Comparison of ENCODE assay signal across 21 cellular contexts in the genomic region with DNA sequence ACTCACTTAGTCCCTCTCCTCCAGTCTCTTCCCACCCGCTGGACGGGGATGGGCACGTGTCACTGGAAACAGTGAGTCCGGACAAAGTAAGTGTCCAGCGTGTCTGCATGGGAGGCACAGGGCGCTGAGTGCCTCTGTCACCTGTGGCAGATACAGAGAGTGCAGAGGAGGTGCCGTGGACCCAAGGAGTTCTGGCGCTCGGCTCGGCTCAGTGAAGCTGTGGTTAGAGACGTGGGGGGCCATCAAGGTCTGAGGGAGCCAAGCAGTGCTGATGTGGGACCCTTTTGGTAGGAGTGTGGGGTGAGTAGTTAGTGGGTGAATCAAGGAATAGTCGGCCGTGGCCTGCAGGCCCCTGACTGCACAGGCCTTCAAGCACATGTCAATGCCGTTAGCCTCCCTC. TPM values are rescaled to one million over a fixed set of nuclear protein-coding genes. Genes with fewer than 3 reads are reported as not detected.
A peak's percentile ranks its signal among the peaks of the same experiment; 100 is the strongest.
DNase-seq lines count a peak whose midpoint lies in the region; ATAC-seq and TF ChIP-seq lines count a peak whose summit lies in the region.
"Had no signal": no experiment of that assay in that cellular context is flagged by ENCODE, and none has a peak within 500 bp of the region (broad histone marks: within the 10 kb centered on the region; RNA-seq: fewer than 3 reads in every experiment).

No MANE protein-coding gene starts in this region.

- peaks cover 5 to 10% of the 10 kb centered on the region in 2 donors for H3K4me1 ChIP-seq in neuronal stem cell (ENCODE audit: control insufficient read depth in 2 of 2, insufficient read depth in 1 of 2, low read depth in 1 of 2, low read length in 2 of 2)
- H3K4me1 ChIP-seq: BE2C, Caco-2 had no signal

- no peak overlapping the region for H3K4ac ChIP-seq in neuronal stem cell (ENCODE audit: low read length)

- DNase-seq in CD14-positive monocyte (ENCODE audit: low spot score), result no peak
- no peak for DNase-seq in neuronal stem cell (ENCODE audit: low spot score)
- no peak for DNase-seq in KBM-7
- no peak for DNase-seq in MG63
- DNase-seq: ACHN; BE2C; C1 segment of cervical spinal cord; CD4-positive, alpha-beta T cell; GOT3; H7; HFFc6; IMR-90 had no signal

- no peak overlapping the region for H3K4me3 Mint-ChIP-seq in CD14-positive monocyte
- H3K4me3 Mint-ChIP-seq: CD4-positive, alpha-beta T cell; HFFc6 had no signal

- H3K4me2 ChIP-seq in neuronal stem cell (ENCODE audit: insufficient read depth, low read length, poor library complexity, severe bottlenecking), result no peak overlapping the region

- H3K4me1 Mint-ChIP-seq in CD14-positive monocyte, result peaks cover 17% of the 10 kb centered on the region

- H3K36me3 ChIP-seq in neuronal stem cell (replicated peaks in 1 of 2; ENCODE audit: control insufficient read depth in 2 of 2, insufficient read depth in 2 of 2, low read length in 2 of 2) (peaks cover 48 to 87% of the 10 kb centered on the region in 2 donors), MG63 (peaks cover 4% of the 10 kb centered on the region)

- peak overlapping the region; percentile 17 for H3K23ac ChIP-seq in neuronal stem cell (ENCODE audit: low read depth, low read length, poor library complexity)

- H3K27me3 ChIP-seq in neuronal stem cell (ENCODE audit: control insufficient read depth in 3 of 3, insufficient read depth in 3 of 3, low read depth in 1 of 3, low read length in 3 of 3), result no peaks in the 10 kb centered on the region
- H3K27me3 ChIP-seq in MG63, result no peaks in the 10 kb centered on the region
- H3K27me3 ChIP-seq: BE2C had no signal

- no peak overlapping the region for H4K91ac ChIP-seq in neuronal stem cell (ENCODE audit: low read depth, low read length, poor library complexity)

- H3K9me3 ChIP-seq in neuronal stem cell (replicated peaks in 1 of 2; ENCODE audit: control insufficient read depth in 2 of 2, insufficient read depth in 1 of 2, low read depth in 1 of 2, low read length in 2 of 2) (peaks cover 0 to 2% of the 10 kb centered on the region in 2 donors), MG63 (no peaks in the 10 kb centered on the region)
- H3K9me3 ChIP-seq: BE2C, Caco-2 had no signal

- no peak overlapping the region for H2AFZ ChIP-seq in neuronal stem cell (ENCODE audit: low read length)

- no peak overlapping the region for H4K8ac ChIP-seq in neuronal stem cell (ENCODE audit: low read depth, low read length)

- H2BK15ac ChIP-seq in neuronal stem cell (ENCODE audit: low read length), result no peak overlapping the region

- no peak overlapping the region for H3K9ac ChIP-seq in neuronal stem cell (ENCODE audit: low read depth, low read length, poor library complexity)

- no peak overlapping the region for H2BK120ac ChIP-seq in neuronal stem cell (ENCODE audit: low read depth, low read length)

- no peak overlapping the region for H2BK5ac ChIP-seq in neuronal stem cell (ENCODE audit: low read length)

- ATAC-seq in GM18505 (IDR thresholded peaks at IDR 0.05; ENCODE audit: unreplicated experiment), result no peak
- ATAC-seq in esophagus mucosa, result peak; percentile 13
- ATAC-seq in HG03442 (IDR thresholded peaks at IDR 0.05; ENCODE audit: unreplicated experiment), result no peak
- ATAC-seq in HG02610 (IDR thresholded peaks at IDR 0.05; ENCODE audit: unreplicated experiment), result no peak
- ATAC-seq: HCT116, K562 had no signal

- H3K18ac ChIP-seq in neuronal stem cell (ENCODE audit: low read length), result peak overlapping the region; percentile 35

- H3K36me3 Mint-ChIP-seq in CD14-positive monocyte, result peaks cover 81 to 85% of the 10 kb centered on the region in 2 donors

- intact Hi-C loops in CD14-positive monocyte (cut with micrococcal nuclease), result no loop called here

- peaks cover 0 to 2% (median 0%) of the 10 kb centered on the region in 7 donors for H3K9me3 Mint-ChIP-seq in CD14-positive monocyte
- H3K9me3 Mint-ChIP-seq: CD4-positive, alpha-beta T cell; HFFc6 had no signal

- H2BK12ac ChIP-seq in neuronal stem cell (ENCODE audit: low read length), result no peak overlapping the region

- H3K27ac Mint-ChIP-seq in CD14-positive monocyte, result peak overlapping the region in 5 of 7 donors; percentile 8 to 70 (median 40)
- H3K27ac Mint-ChIP-seq: CD4-positive, alpha-beta T cell; HFFc6 had no signal

- no peak overlapping the region for H3K14ac ChIP-seq in neuronal stem cell (ENCODE audit: low read length)

- H3K4me3 ChIP-seq in neuronal stem cell (ENCODE audit: low read length in 2 of 2) (no peak overlapping the region), MG63 (no peak overlapping the region)
- H3K4me3 ChIP-seq: K562 had no signal

- peaks cover 2% of the 10 kb centered on the region for H3K79me1 ChIP-seq in neuronal stem cell (ENCODE audit: low read depth, low read length)

- TF ChIP-seq CTCF in CD14-positive monocyte (IDR thresholded peaks at IDR 0.05), result no peak

- no peak overlapping the region for H2AK5ac ChIP-seq in neuronal stem cell (ENCODE audit: low read depth, low read length)

- in situ Hi-C loops in KBM-7 (cut with MboI; ENCODE audit: low pct_unique_long_range_greater_than_20kb, low sequenced_read_pairs), result no loop called here

- peaks cover 0 to 2% (median 1%) of the 10 kb centered on the region in 3 donors for H3K27me3 Mint-ChIP-seq in CD14-positive monocyte (ENCODE audit: low read depth in 3 of 3)
- H3K27me3 Mint-ChIP-seq: CD4-positive, alpha-beta T cell had no signal

- peak; percentile 18 for TF ChIP-seq POLR2A in GM18505 (IDR thresholded peaks at IDR 0.05; ENCODE audit: borderline replicate concordance, extremely low read depth, insufficient read depth, insufficient read length)

- no CpG with 5 or more reads among the region's 14 CpGs for WGBS in neuronal stem cell (ENCODE audit: extremely low coverage in 2 of 2, insufficient read length in 2 of 2, insufficient replicate concordance in 1 of 2), 2 donors

- H3K27ac ChIP-seq in neuronal stem cell (replicated peaks; ENCODE audit: low read length), result no peak overlapping the region
- H3K27ac ChIP-seq: HL-60 had no signal

RNA-seq across cellular contexts. Expression of a gene that starts 40.1 kb away (rescaled TPM):
- not detected for polyA plus RNA-seq in CD14-positive monocyte
- 0.28 TPM for total RNA-seq in esophagus mucosa
- 0.13 TPM for polyA plus RNA-seq in neuronal stem cell (2013, experiment 1 of 2)
- polyA plus RNA-seq in neuronal stem cell (2013, experiment 2 of 2), result 0.12 TPM
- 0.57 TPM in 1 of 2 replicates, not detected in the other for total RNA-seq in MG63 (2014; rRNA removed; shearing (Covaris generic); ENCODE audit: low replicate concordance)
- total RNA-seq: HT1080 had no signal
- polyA plus RNA-seq: K562 had no signal
